Comparison of ENCODE assay signal across 8 cellular contexts in genomic region chr11:117179048-117179999, GRCh38. TPM values are rescaled to one million over a fixed set of nuclear protein-coding genes. Genes with fewer than 3 reads are reported as not detected.
DNase-seq lines count a peak whose midpoint lies in the region; ATAC-seq and TF ChIP-seq lines count a peak whose summit lies in the region.

No MANE protein-coding gene starts in this region.

- H3K4me3 Mint-ChIP-seq in CD4-positive, alpha-beta T cell: peak overlapping the region; percentile 99

- TF ChIP-seq CTCF in CD4-positive, alpha-beta T cell (IDR thresholded peaks at IDR 0.05): no peak
- TF ChIP-seq CTCF in WERI-Rb-1 (IDR thresholded peaks at IDR 0.05; ENCODE audit: low read depth, low read length) (no peak), coronary artery (IDR thresholded peaks at IDR 0.05) (no peak)

- H3K9me3 ChIP-seq in CD4-positive, alpha-beta T cell (ENCODE audit: control insufficient read depth, low read length): no peaks in the 10 kb centered on the region
- H3K9me3 ChIP-seq in WERI-Rb-1 (ENCODE audit: severe bottlenecking): no peaks in the 10 kb centered on the region

- H3K27ac ChIP-seq in CD4-positive, alpha-beta T cell (ENCODE audit: low read depth, low read length): peak overlapping the region; percentile 10
- peak overlapping the region; percentile 44 for H3K27ac ChIP-seq in WERI-Rb-1
- H3K27ac ChIP-seq in coronary artery: peak overlapping the region; percentile 97

- intact Hi-C loops in CD4-positive, alpha-beta T cell (cut with DNase I, micrococcal nuclease): loop anchor here (2.0 to 5.0 kb wide), 2 partner anchors 37 to 53 kb away; partner anchors contain the start of genes PAFAH1B2 (in 1 of the 2), PCSK7 (in 1 of the 2) and RNF214 (in 1 of the 2)

- peak; percentile 37 for ATAC-seq in CD4-positive, alpha-beta T cell (ENCODE audit: poor library complexity)
- ATAC-seq in GM19452 (IDR thresholded peaks at IDR 0.05; ENCODE audit: unreplicated experiment): peak; percentile 30

- peaks cover 21% of the 10 kb centered on the region for H3K36me3 ChIP-seq in WERI-Rb-1

- H3K27me3 Mint-ChIP-seq in CD4-positive, alpha-beta T cell: no peaks in the 10 kb centered on the region

- H3K36me3 Mint-ChIP-seq in CD4-positive, alpha-beta T cell (ENCODE audit: low read depth): peaks cover 19% of the 10 kb centered on the region

- CTCF ChIA-PET in CD4-positive, alpha-beta T cell (lab: Charles Lee): interaction anchor here (1.2 to 1.6 kb wide), 4 partner anchors 9 to 74 kb away, joined by 3 to 7 read pairs (median 4); partner anchors contain the start of genes PCSK7 and RNF214

- peaks cover 36% of the 10 kb centered on the region for H3K4me1 Mint-ChIP-seq in CD4-positive, alpha-beta T cell (ENCODE audit: low read depth)

- H3K27me3 ChIP-seq in CD4-positive, alpha-beta T cell (ENCODE audit: control insufficient read depth, insufficient read depth, low read length): no peaks in the 10 kb centered on the region
- no peaks in the 10 kb centered on the region for H3K27me3 ChIP-seq in WERI-Rb-1 (ENCODE audit: insufficient read depth, low read depth, severe bottlenecking)

- no peaks in the 10 kb centered on the region for H3K9me3 Mint-ChIP-seq in CD4-positive, alpha-beta T cell

- H3K27ac Mint-ChIP-seq in CD4-positive, alpha-beta T cell: peak overlapping the region; percentile 98

- peak; percentile 10 to 55 (median 42) for DNase-seq in CD4-positive, alpha-beta T cell
- DNase-seq in HK-2 (ENCODE audit: unreplicated experiment) (peak; percentile 27), WERI-Rb-1 (no peak), coronary artery (ENCODE audit: low spot score) (peak; percentile 76), lung microvascular endothelial cell (ENCODE audit: low read depth in 2 of 2) (peak; percentile 26 to 33), cerebellar nuclear complex (lab: John Stamatoyannopoulos, UW) (no peak)
- peak; percentile 9 to 14 for DNase-seq in stimulated activated CD8-positive, alpha-beta memory T cell treated with anti-CD3 and anti-CD28 coated beads, Interleukin-7, amount 100 ng/mL, for 48 hours (ENCODE audit: extremely low read depth in 1 of 2, low read depth in 1 of 2)

- H3K4me3 ChIP-seq in WERI-Rb-1 (ENCODE audit: low read depth, low read length): peak overlapping the region; percentile 74
- peak overlapping the region; percentile 80 for H3K4me3 ChIP-seq in coronary artery

- POLR2A ChIA-PET in CD4-positive, alpha-beta T cell (lab: Charles Lee): interaction anchor here (1.0 to 4.9 kb wide), 16 partner anchors 9 to 392 kb away, joined by 3 to 60 read pairs (median 8); partner anchors contain the start of genes CEP164, PAFAH1B2, PCSK7 and RNF214

RNA-seq across cellular contexts. Expression of gene SIDT2, which starts 0.8 kb away (rescaled TPM):
- 100 to 1,000 TPM; 197 to 200 TPM for total RNA-seq in CD4-positive, alpha-beta T cell
- 7.2 and 8.9 TPM in 2 replicates for total RNA-seq in lung microvascular endothelial cell

RNA-seq across cellular contexts. Expression of gene TAGLN, which starts 19.8 kb away (rescaled TPM):
- total RNA-seq in CD4-positive, alpha-beta T cell: 1 to 10 TPM; 8.4 to 9.5 TPM
- total RNA-seq in lung microvascular endothelial cell: 7.3 and 9.2 TPM in 2 replicates

RNA-seq across cellular contexts. Expression of gene PAFAH1B2, which starts 35.2 kb away (rescaled TPM):
- 10 to 100 TPM; 44.3 to 45.6 TPM for total RNA-seq in CD4-positive, alpha-beta T cell
- total RNA-seq in lung microvascular endothelial cell: 141 and 188 TPM in 2 replicates

RNA-seq across cellular contexts. Expression of gene PCSK7, which starts 52.5 kb away (rescaled TPM):
- total RNA-seq in CD4-positive, alpha-beta T cell: 100 to 1,000 TPM; 229 to 247 TPM
- total RNA-seq in lung microvascular endothelial cell: 27.0 and 35.1 TPM in 2 replicates

RNA-seq across cellular contexts. Expression of gene RNF214, which starts 53.1 kb away (rescaled TPM):
- total RNA-seq in CD4-positive, alpha-beta T cell: 10 to 100 TPM; 12.9 to 15.8 TPM
- 5.2 and 7.1 TPM in 2 replicates for total RNA-seq in lung microvascular endothelial cell

Comparison
In these comparisons a context has a peak if more than half of its experiments do, and no peak if none do; other contexts are left out.
1. DNase-seq: peak in CD4-positive, alpha-beta T cell (10 of 10), HK-2 (single experiment), coronary artery (single experiment), lung microvascular endothelial cell (2 of 2) and stimulated activated CD8-positive, alpha-beta memory T cell treated with anti-CD3 and anti-CD28 coated beads, Interleukin-7, amount 100 ng/mL, for 48 hours (2 of 2); none in WERI-Rb-1 (single experiment) and cerebellar nuclear complex (0 of 2).
2. H3K27ac ChIP-seq: peak in every context shown above with its lines; median percentile 97 in coronary artery; 44 in WERI-Rb-1; 10 in CD4-positive, alpha-beta T cell.
3. RNA of gene SIDT2, which starts 0.8 kb away (total RNA-seq): 197 to 200 TPM in CD4-positive, alpha-beta T cell; 7.2 to 8.9 TPM in lung microvascular endothelial cell; every median in the first group is over 10 times any median in the second.